Comparison of ENCODE assay signal across 8 cellular contexts in genomic region chr15:68252925-68253534, GRCh38. TPM values are rescaled to one million over a fixed set of nuclear protein-coding genes. Genes with fewer than 3 reads are reported as not detected.
A peak's percentile ranks its signal among the peaks of the same experiment; 100 is the strongest.
DNase-seq lines count a peak whose midpoint lies in the region; ATAC-seq and TF ChIP-seq lines count a peak whose summit lies in the region.

No MANE protein-coding gene starts in this region.

- TF ChIP-seq EP300 in stomach (IDR thresholded peaks at IDR 0.05): no peak

- no peaks in the 10 kb centered on the region for H3K9me2 ChIP-seq in PC-3 (replicated peaks; ENCODE audit: low read length)

- peak; percentile 84 for TF ChIP-seq CTCF in PC-3 (conservative IDR thresholded peaks at IDR 0.05; ENCODE audit: low read depth, low read length)
- TF ChIP-seq CTCF in brain (conservative IDR thresholded peaks at IDR 0.05): peak; percentile 79 to 81
- TF ChIP-seq CTCF in stomach (IDR thresholded peaks at IDR 0.05): peak in 5 of 7 experiments; percentile 57 to 86 (median 80)

- no peak overlapping the region for H2AFZ ChIP-seq in PC-3 (ENCODE audit: low read length)

- H3K36me3 ChIP-seq in MG63 (no peaks in the 10 kb centered on the region), PC-3 (ENCODE audit: low read depth, low read length) (no peaks in the 10 kb centered on the region), stomach (no peaks in the 10 kb centered on the region)

- H3K27me3 Mint-ChIP-seq in brain (peaks cover 27% of the 10 kb centered on the region), immature natural killer cell (ENCODE audit: low read depth in 3 of 3) (peaks cover 2 to 16% (median 3%) of the 10 kb centered on the region in 3 donors)

- intact Hi-C loops in PC-3 (cut with micrococcal nuclease): loop anchor here (1.0 to 5.0 kb wide), 3 partner anchors 26 to 129 kb away; no protein-coding TSS in a partner anchor
- intact Hi-C loops in stomach (cut with DNase I; ENCODE audit: low total_unique reads): loop anchor here (10.0 kb wide), 2 partner anchors 52 to 132 kb away; no protein-coding TSS in a partner anchor

- no peak overlapping the region for H3K27ac Mint-ChIP-seq in brain
- no peak overlapping the region for H3K27ac Mint-ChIP-seq in immature natural killer cell

- H3K36me3 Mint-ChIP-seq in brain (no peaks in the 10 kb centered on the region), immature natural killer cell (no peaks in the 10 kb centered on the region)

- H3K9me3 ChIP-seq in MG63 (no peaks in the 10 kb centered on the region; the same call in 1 of the 2 replicates), PC-3 (ENCODE audit: low read length) (no peaks in the 10 kb centered on the region), stomach (no peaks in the 10 kb centered on the region)

- H3K9me3 Mint-ChIP-seq in brain (peaks cover 3 to 9% (median 7%) of the 10 kb centered on the region in 5 experiments), immature natural killer cell (peaks cover 0 to 1% (median 0%) of the 10 kb centered on the region in 6 donors)

- H4K20me1 ChIP-seq in PC-3 (ENCODE audit: low read length): no peaks in the 10 kb centered on the region

- DNase-seq in activated CD4-positive, alpha-beta T cell treated with anti-CD3 and anti-CD28 coated beads for 4 hours: peak; percentile 24 to 55
- no peak for DNase-seq in activated CD4-positive, alpha-beta T cell treated with anti-CD3 and anti-CD28 coated beads for 1 hour
- DNase-seq in MG63 (peak; percentile 24), PC-3 (peak; percentile 87), immature natural killer cell (peak; percentile 25 to 41 (median 28)), stomach (peak; percentile 37)

- H3K27me3 ChIP-seq in MG63: peaks cover 3% of the 10 kb centered on the region
- H3K27me3 ChIP-seq in PC-3 (ENCODE audit: low read length): no peaks in the 10 kb centered on the region
- no peaks in the 10 kb centered on the region for H3K27me3 ChIP-seq in stomach

- ATAC-seq in PC-3 (peak; percentile 65), HG03378 (IDR thresholded peaks at IDR 0.05; ENCODE audit: unreplicated experiment) (no peak)

- H3K79me2 ChIP-seq in PC-3 (ENCODE audit: low read length): no peaks in the 10 kb centered on the region

- WGBS in stomach, 5 donors: 28 to 35% (median 32%) methylated on average over 7 of the region's 7 CpGs

- H3K4me3 Mint-ChIP-seq in brain (no peak overlapping the region), immature natural killer cell (no peak overlapping the region)

- H3F3A ChIP-seq in PC-3 (ENCODE audit: low read length, unreplicated experiment): no peaks in the 10 kb centered on the region

- H3K27ac ChIP-seq in PC-3 (ENCODE audit: low read length): no peak overlapping the region
- H3K27ac ChIP-seq in stomach: no peak overlapping the region

- TF ChIP-seq POLR2A in stomach (IDR thresholded peaks at IDR 0.05): no peak

- H3K4me1 ChIP-seq in PC-3 (ENCODE audit: insufficient read depth, low read length): peaks cover 9% of the 10 kb centered on the region; the same call in 1 of the 2 replicates
- peaks cover 5 to 23% (median 13%) of the 10 kb centered on the region in 4 donors for H3K4me1 ChIP-seq in stomach

- no peak overlapping the region for H3K9ac ChIP-seq in PC-3 (ENCODE audit: low read length)

- H3K4me2 ChIP-seq in PC-3 (ENCODE audit: low read length): peak overlapping the region; percentile 16; the same call in 1 of the 2 replicates

- POLR2A ChIA-PET in PC-3 (lab: Charles Lee; ENCODE audit: unreplicated experiment): interaction anchor here (0.6 kb wide), 1 partner anchor 32 kb away, joined by 4 read pairs; no protein-coding TSS in a partner anchor

- H3K4me3 ChIP-seq in MG63: no peak overlapping the region
- no peak overlapping the region for H3K4me3 ChIP-seq in PC-3 (ENCODE audit: low read length)
- no peak overlapping the region for H3K4me3 ChIP-seq in stomach

- CTCF ChIA-PET in PC-3 (lab: Charles Lee): interaction anchor here (0.5 to 1.7 kb wide), 7 partner anchors 16 to 421 kb away, joined by 3 to 31 read pairs (median 4); partner anchors contain the start of gene FEM1B

- peaks cover 4% of the 10 kb centered on the region for H3K4me1 Mint-ChIP-seq in brain
- peaks cover 0 to 7% of the 10 kb centered on the region in 2 donors for H3K4me1 Mint-ChIP-seq in immature natural killer cell

- BruUV-seq in PC-3 (replicated peaks; lab: Mats Ljungman, UMichigan): no TSS peak

RNA-seq across cellular contexts. Expression of gene CLN6, which starts 23.5 kb away (rescaled TPM):
- 29.5 and 38.8 TPM in 2 replicates for total RNA-seq in MG63 (2014; rRNA removed; shearing (Covaris generic); ENCODE audit: low replicate concordance)
- total RNA-seq in PC-3 (2014; rRNA removed) (33.4 and 42.2 TPM in 2 replicates), stomach (100 to 1,000 TPM in 1 of 5 donors, 10 to 100 TPM in 3, 1 to 10 TPM in 1; 6.4 to 151 (median 25.0) TPM)
- polyA plus RNA-seq in brain (ENCODE audit: insufficient read depth, low read depth, low replicate concordance) (21.5 TPM), immature natural killer cell (1 to 10 TPM; 1.3 to 2.5 (median 2.3) TPM), stomach (10 to 100 TPM in 1 of 3 donors, 1 to 10 TPM in 2; 8.7 to 17.1 (median 9.2) TPM)

RNA-seq across cellular contexts. Expression of gene FEM1B, which starts 24.5 kb away (rescaled TPM):
- total RNA-seq in MG63 (2014; rRNA removed; shearing (Covaris generic); ENCODE audit: low replicate concordance): 35.2 and 41.3 TPM in 2 replicates
- total RNA-seq in PC-3 (2014; rRNA removed): 19.4 and 22.1 TPM in 2 replicates
- polyA plus RNA-seq in brain (ENCODE audit: insufficient read depth, low read depth, low replicate concordance): 15.5 TPM
- polyA plus RNA-seq in immature natural killer cell: 10 to 100 TPM in 2 of 3 donors, 1 to 10 TPM in 1; 6.1 to 25.9 (median 18.4) TPM
- total RNA-seq in stomach: 10 to 100 TPM; 18.1 to 92.0 (median 31.2) TPM
- 10 to 100 TPM in 1 of 3 donors, 1 to 10 TPM in 2; 8.2 to 13.3 (median 9.9) TPM for polyA plus RNA-seq in stomach

RNA-seq across cellular contexts. Expression of gene CALML4, which starts 47.9 kb away (rescaled TPM):
- 0.82 and 3.3 TPM in 2 replicates for total RNA-seq in MG63 (2014; rRNA removed; shearing (Covaris generic); ENCODE audit: low replicate concordance)
- 4.5 and 4.8 TPM in 2 replicates for total RNA-seq in PC-3 (2014; rRNA removed)
- 2.5 TPM for polyA plus RNA-seq in brain (ENCODE audit: insufficient read depth, low read depth, low replicate concordance)
- 1 to 10 TPM in 1 of 3 donors, under 1 TPM in 1, not detected in 1; 0.37 to 4.2 TPM for polyA plus RNA-seq in immature natural killer cell
- total RNA-seq in stomach: 10 to 100 TPM in 4 of 5 donors, 1 to 10 TPM in 1; 7.6 to 24.3 (median 14.9) TPM
- 10 to 100 TPM in 2 of 3 donors, 1 to 10 TPM in 1; 9.8 to 13.8 (median 12.1) TPM for polyA plus RNA-seq in stomach
